1 cellular context compared by ENCODE assay signal in the genomic region with DNA sequence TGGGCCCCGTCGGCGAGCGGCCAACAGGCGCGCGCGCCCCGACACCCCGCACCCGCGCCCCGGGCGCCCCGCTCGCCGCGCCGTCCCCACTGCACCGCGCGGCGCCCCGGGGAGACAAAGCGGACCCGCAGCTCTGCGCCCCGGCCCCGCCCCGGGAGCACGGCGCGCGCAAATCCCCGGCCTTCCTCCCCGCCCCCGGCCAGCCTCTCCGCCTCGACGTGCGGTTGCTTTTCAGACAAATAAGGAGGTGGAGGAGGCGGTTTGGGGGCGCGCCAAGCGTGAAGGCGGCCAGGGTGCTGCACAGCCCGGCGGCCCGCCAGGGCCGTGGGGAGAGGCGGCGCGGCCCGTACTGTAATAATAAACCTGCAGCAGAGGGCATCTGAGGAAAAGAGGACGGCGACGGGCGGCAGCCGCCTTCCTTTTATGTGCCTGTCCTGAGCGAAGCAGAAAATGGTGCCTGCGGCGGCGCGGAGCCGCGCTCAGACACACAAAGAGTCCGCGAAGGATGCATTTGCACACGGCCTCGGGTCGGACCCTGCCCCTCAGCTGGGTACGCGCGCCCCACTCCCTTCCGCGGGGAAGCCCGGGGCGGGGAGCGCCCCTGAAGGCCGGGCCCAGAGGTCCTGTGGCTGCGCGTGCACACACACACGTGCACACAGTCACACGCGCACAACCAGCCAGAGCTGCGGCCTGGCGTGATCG.
TF ChIP-seq lines count a peak whose summit lies in the region.

No MANE protein-coding gene starts in this region.

TF ChIP-seq in HepG2, 621 proteins besides CTCF, POLR2A, EP300 and RAD21 (continued from another document and continues in another):
- TF ChIP-seq SOX13 (IDR thresholded peaks at IDR 0.05): peak; percentile 46; the same call in 1 of the 2 replicates
- TF ChIP-seq SOX13 (CRISPR knock-in tag; conservative IDR thresholded peaks at IDR 0.05 in 1 of 2, IDR thresholded peaks at IDR 0.05 in 1 of 2): peak in 1 of 2 experiments; percentile 2; a peak in 1 of 4 replicates
- TF ChIP-seq ZNF567 (CRISPR knock-in tag; IDR thresholded peaks at IDR 0.05; ENCODE audit: borderline replicate concordance): no peak
- TF ChIP-seq, protein P1, sequence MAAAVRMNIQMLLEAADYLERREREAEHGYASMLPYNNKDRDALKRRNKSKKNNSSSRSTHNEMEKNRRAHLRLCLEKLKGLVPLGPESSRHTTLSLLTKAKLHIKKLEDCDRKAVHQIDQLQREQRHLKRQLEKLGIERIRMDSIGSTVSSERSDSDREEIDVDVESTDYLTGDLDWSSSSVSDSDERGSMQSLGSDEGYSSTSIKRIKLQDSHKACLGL (CRISPR knock-in tag; IDR thresholded peaks at IDR 0.05): peak; percentile 70; the same call in 1 of the 2 replicates
- 0 out of 2 replicates have a peak, but pooled peaks have one; percentile 44 for TF ChIP-seq NKX3-1 (CRISPR knock-in tag; IDR thresholded peaks at IDR 0.05)
- TF ChIP-seq PRMT3 (CRISPR knock-in tag; IDR thresholded peaks at IDR 0.05; ENCODE audit: borderline replicate concordance, low read depth): 0 out of 2 replicates have a peak, but pooled peaks have one; percentile 62
- no peak for TF ChIP-seq TP53 (CRISPR knock-in tag; conservative IDR thresholded peaks at IDR 0.05)
- no peak for TF ChIP-seq ZNF33A (CRISPR knock-in tag; IDR thresholded peaks at IDR 0.05; ENCODE audit: borderline replicate concordance)
- peak; percentile 79; the same call in 1 of the 2 replicates for TF ChIP-seq KMT2B (CRISPR knock-in tag; IDR thresholded peaks at IDR 0.05)
- TF ChIP-seq, protein P2, sequence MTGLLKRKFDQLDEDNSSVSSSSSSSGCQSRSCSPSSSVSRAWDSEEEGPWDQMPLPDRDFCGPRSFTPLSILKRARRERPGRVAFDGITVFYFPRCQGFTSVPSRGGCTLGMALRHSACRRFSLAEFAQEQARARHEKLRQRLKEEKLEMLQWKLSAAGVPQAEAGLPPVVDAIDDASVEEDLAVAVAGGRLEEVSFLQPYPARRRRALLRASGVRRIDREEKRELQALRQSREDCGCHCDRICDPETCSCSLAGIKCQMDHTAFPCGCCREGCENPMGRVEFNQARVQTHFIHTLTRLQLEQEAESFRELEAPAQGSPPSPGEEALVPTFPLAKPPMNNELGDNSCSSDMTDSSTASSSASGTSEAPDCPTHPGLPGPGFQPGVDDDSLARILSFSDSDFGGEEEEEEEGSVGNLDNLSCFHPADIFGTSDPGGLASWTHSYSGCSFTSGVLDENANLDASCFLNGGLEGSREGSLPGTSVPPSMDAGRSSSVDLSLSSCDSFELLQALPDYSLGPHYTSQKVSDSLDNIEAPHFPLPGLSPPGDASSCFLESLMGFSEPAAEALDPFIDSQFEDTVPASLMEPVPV (CRISPR knock-in tag; IDR thresholded peaks at IDR 0.05): no peak
- TF ChIP-seq HCFC1 (IDR thresholded peaks at IDR 0.05; ENCODE audit: low read depth, low read length): no peak
- TF ChIP-seq ERF (CRISPR knock-in tag; IDR thresholded peaks at IDR 0.05): 0 out of 2 replicates have a peak, but pooled peaks have one; percentile 30
- no peak for TF ChIP-seq SOX6 (IDR thresholded peaks at IDR 0.05)
- TF ChIP-seq SOX6 (CRISPR knock-in tag; IDR thresholded peaks at IDR 0.05): peak; percentile 70
- peak; percentile 28; the same call in 1 of the 2 replicates for TF ChIP-seq ZFP41 (CRISPR knock-in tag; IDR thresholded peaks at IDR 0.05; ENCODE audit: borderline replicate concordance)
- TF ChIP-seq SIN3A (IDR thresholded peaks at IDR 0.05; ENCODE audit: borderline replicate concordance, low read depth, low read length): 0 out of 2 replicates have a peak, but pooled peaks have one; percentile 26
- TF ChIP-seq ATF1 (CRISPR knock-in tag; IDR thresholded peaks at IDR 0.05): no peak
- TF ChIP-seq ZNF598 (CRISPR knock-in tag; IDR thresholded peaks at IDR 0.05; ENCODE audit: borderline replicate concordance): peak; percentile 84
- peak; percentile 33 for TF ChIP-seq RARA (CRISPR knock-in tag; IDR thresholded peaks at IDR 0.05)
- TF ChIP-seq SMC3 (IDR thresholded peaks at IDR 0.05; ENCODE audit: low read length): no peak
- peak; percentile 78; the same call in 1 of the 2 replicates for TF ChIP-seq ZFP91 (CRISPR knock-in tag; IDR thresholded peaks at IDR 0.05; ENCODE audit: borderline replicate concordance)
- TF ChIP-seq ZNF850 (CRISPR knock-in tag; conservative IDR thresholded peaks at IDR 0.05): no peak
- no peak for TF ChIP-seq GTF2F1 (IDR thresholded peaks at IDR 0.05; ENCODE audit: low read length)
- TF ChIP-seq KAT7 (CRISPR knock-in tag; IDR thresholded peaks at IDR 0.05; ENCODE audit: borderline replicate concordance): peak; percentile 55; the same call in 1 of the 2 replicates
- TF ChIP-seq SSRP1 (CRISPR knock-in tag; IDR thresholded peaks at IDR 0.05): 0 out of 2 replicates have a peak, but pooled peaks have one; percentile 62
- TF ChIP-seq RNF219 (CRISPR knock-in tag; IDR thresholded peaks at IDR 0.05): no peak
- TF ChIP-seq KLF15 (CRISPR knock-in tag; IDR thresholded peaks at IDR 0.05; ENCODE audit: borderline replicate concordance): no peak
- TF ChIP-seq ZMYM3 (CRISPR knock-in tag; IDR thresholded peaks at IDR 0.05): peak; percentile 52; the same call in 1 of the 2 replicates
- TF ChIP-seq, protein P3, sequence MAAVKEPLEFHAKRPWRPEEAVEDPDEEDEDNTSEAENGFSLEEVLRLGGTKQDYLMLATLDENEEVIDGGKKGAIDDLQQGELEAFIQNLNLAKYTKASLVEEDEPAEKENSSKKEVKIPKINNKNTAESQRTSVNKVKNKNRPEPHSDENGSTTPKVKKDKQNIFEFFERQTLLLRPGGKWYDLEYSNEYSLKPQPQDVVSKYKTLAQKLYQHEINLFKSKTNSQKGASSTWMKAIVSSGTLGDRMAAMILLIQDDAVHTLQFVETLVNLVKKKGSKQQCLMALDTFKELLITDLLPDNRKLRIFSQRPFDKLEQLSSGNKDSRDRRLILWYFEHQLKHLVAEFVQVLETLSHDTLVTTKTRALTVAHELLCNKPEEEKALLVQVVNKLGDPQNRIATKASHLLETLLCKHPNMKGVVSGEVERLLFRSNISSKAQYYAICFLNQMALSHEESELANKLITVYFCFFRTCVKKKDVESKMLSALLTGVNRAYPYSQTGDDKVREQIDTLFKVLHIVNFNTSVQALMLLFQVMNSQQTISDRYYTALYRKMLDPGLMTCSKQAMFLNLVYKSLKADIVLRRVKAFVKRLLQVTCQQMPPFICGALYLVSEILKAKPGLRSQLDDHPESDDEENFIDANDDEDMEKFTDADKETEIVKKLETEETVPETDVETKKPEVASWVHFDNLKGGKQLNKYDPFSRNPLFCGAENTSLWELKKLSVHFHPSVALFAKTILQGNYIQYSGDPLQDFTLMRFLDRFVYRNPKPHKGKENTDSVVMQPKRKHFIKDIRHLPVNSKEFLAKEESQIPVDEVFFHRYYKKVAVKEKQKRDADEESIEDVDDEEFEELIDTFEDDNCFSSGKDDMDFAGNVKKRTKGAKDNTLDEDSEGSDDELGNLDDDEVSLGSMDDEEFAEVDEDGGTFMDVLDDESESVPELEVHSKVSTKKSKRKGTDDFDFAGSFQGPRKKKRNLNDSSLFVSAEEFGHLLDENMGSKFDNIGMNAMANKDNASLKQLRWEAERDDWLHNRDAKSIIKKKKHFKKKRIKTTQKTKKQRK (IDR thresholded peaks at IDR 0.05; ENCODE audit: low read length): no peak
- TF ChIP-seq ZNF446 (CRISPR knock-in tag; IDR thresholded peaks at IDR 0.05): no peak
- TF ChIP-seq ZNF552 (CRISPR knock-in tag; IDR thresholded peaks at IDR 0.05; ENCODE audit: borderline replicate concordance): 0 out of 2 replicates have a peak, but pooled peaks have one; percentile 60
- peak; percentile 36; the same call in 1 of the 2 replicates for TF ChIP-seq SP5 (CRISPR knock-in tag; IDR thresholded peaks at IDR 0.05; ENCODE audit: borderline replicate concordance, low read depth)
- TF ChIP-seq MAFG (CRISPR knock-in tag; IDR thresholded peaks at IDR 0.05): 0 out of 2 replicates have a peak, but pooled peaks have one; percentile 54
- TF ChIP-seq ZNF350 (CRISPR knock-in tag; IDR thresholded peaks at IDR 0.05; ENCODE audit: borderline replicate concordance, low read depth): peak; percentile 78; the same call in 1 of the 2 replicates
- TF ChIP-seq TOE1 (CRISPR knock-in tag; IDR thresholded peaks at IDR 0.05): no peak; the same call in 1 of the 2 replicates
- TF ChIP-seq ASH2L (IDR thresholded peaks at IDR 0.05; ENCODE audit: insufficient read length, low read depth, low read length): peak; percentile 81
- 0 out of 2 replicates have a peak, but pooled peaks have one; percentile 35 for TF ChIP-seq ZNF746 (CRISPR knock-in tag; IDR thresholded peaks at IDR 0.05)
- no peak; the same call in 1 of the 2 replicates for TF ChIP-seq E2F5 (CRISPR knock-in tag; conservative IDR thresholded peaks at IDR 0.05)
- TF ChIP-seq RBAK (CRISPR knock-in tag; IDR thresholded peaks at IDR 0.05): no peak
- peak; percentile 78 for TF ChIP-seq ZNF816 (CRISPR knock-in tag; IDR thresholded peaks at IDR 0.05; ENCODE audit: borderline replicate concordance)
- no peak; the same call in 1 of the 2 replicates for TF ChIP-seq AHDC1 (CRISPR knock-in tag; IDR thresholded peaks at IDR 0.05; ENCODE audit: borderline replicate concordance)
- TF ChIP-seq AGO1 (IDR thresholded peaks at IDR 0.05; ENCODE audit: low read depth, low read length, poor library complexity, severe bottlenecking): no peak
